ENCODE assay signal across 1 cellular context in genomic region chr1:42035205-42035829, GRCh38.
TF ChIP-seq lines count a peak whose summit lies in the region.

No MANE protein-coding gene starts in this region.

TF ChIP-seq in HepG2, 621 proteins besides CTCF, POLR2A, EP300 and RAD21 (continued from another document):
- TF ChIP-seq ZBTB40 (IDR thresholded peaks at IDR 0.05) (no peak), ZBTB40 (CRISPR knock-in tag; IDR thresholded peaks at IDR 0.05) (0 out of 2 replicates have a peak, but pooled peaks have one; percentile 29), NCOA2 (CRISPR knock-in tag; IDR thresholded peaks at IDR 0.05) (no peak), NRL (CRISPR knock-in tag; IDR thresholded peaks at IDR 0.05; ENCODE audit: borderline replicate concordance) (peak; percentile 28; the same call in 1 of the 2 replicates), ZNF501 (CRISPR knock-in tag; IDR thresholded peaks at IDR 0.05) (no peak), ZNF768 (CRISPR knock-in tag; IDR thresholded peaks at IDR 0.05) (peak; percentile 33; the same call in 1 of the 2 replicates), GABPB1 (CRISPR knock-in tag; IDR thresholded peaks at IDR 0.05) (peak; percentile 53; the same call in 1 of the 2 replicates), UBTF (CRISPR knock-in tag; IDR thresholded peaks at IDR 0.05) (peak; percentile 38; the same call in 1 of the 2 replicates), RNF219 (CRISPR knock-in tag; IDR thresholded peaks at IDR 0.05) (no peak), RARA (CRISPR knock-in tag; IDR thresholded peaks at IDR 0.05) (0 out of 2 replicates have a peak, but pooled peaks have one; percentile 12), IRF2 (CRISPR knock-in tag; IDR thresholded peaks at IDR 0.05) (no peak)
